1 cellular context compared by ENCODE assay signal in genomic region chr2:196639180-196640030, GRCh38.
TF ChIP-seq lines count a peak whose summit lies in the region.

Gene CCDC150, plus strand, starts transcription at chr2:196639715. Its CDS starts 52 bp downstream, at chr2:196639767.

TF ChIP-seq in HEK293, 187 proteins besides CTCF, POLR2A, EP300 and RAD21 (continued from another document and continues in another):
- TF ChIP-seq PRDM2 (tag by site-specific recombination; IDR thresholded peaks at IDR 0.05; ENCODE audit: borderline replicate concordance) (no peak), GLI2 (tag by site-specific recombination; IDR thresholded peaks at IDR 0.05; ENCODE audit: borderline replicate concordance, low read depth) (no peak), ZNF121 (tag by site-specific recombination; IDR thresholded peaks at IDR 0.05) (0 out of 2 replicates have a peak, but pooled peaks have one; percentile 9), BCL11B (tag by site-specific recombination; IDR thresholded peaks at IDR 0.05; ENCODE audit: low read depth) (no peak), FEZF1 (tag by site-specific recombination; IDR thresholded peaks at IDR 0.05) (no peak), ZNF248 (tag by site-specific recombination; IDR thresholded peaks at IDR 0.05) (no peak), ZNF585B (tag by site-specific recombination; IDR thresholded peaks at IDR 0.05) (no peak), ZNF324 (tag by site-specific recombination; IDR thresholded peaks at IDR 0.05) (no peak; the same call in 1 of the 2 replicates), ZNF555 (tag by site-specific recombination; conservative IDR thresholded peaks at IDR 0.05) (no peak), ZNF639 (tag by site-specific recombination; IDR thresholded peaks at IDR 0.05) (no peak), ZNF843 (tag by site-specific recombination; IDR thresholded peaks at IDR 0.05) (peak; percentile 38; the same call in 1 of the 2 replicates), BCL6B (tag by site-specific recombination; IDR thresholded peaks at IDR 0.05) (no peak), SCRT1 (tag by site-specific recombination; IDR thresholded peaks at IDR 0.05; ENCODE audit: borderline replicate concordance) (no peak), ZIC2 (tag by site-specific recombination; IDR thresholded peaks at IDR 0.05) (peak; percentile 33; the same call in 1 of the 2 replicates), ZNF747 (tag by site-specific recombination; IDR thresholded peaks at IDR 0.05) (no peak), ZNF544 (tag by site-specific recombination; IDR thresholded peaks at IDR 0.05) (no peak), IKZF3 (tag by site-specific recombination; IDR thresholded peaks at IDR 0.05) (no peak; the same call in 1 of the 2 replicates), ZNF202 (tag by site-specific recombination; IDR thresholded peaks at IDR 0.05; ENCODE audit: borderline replicate concordance) (no peak), ZNF140 (tag by site-specific recombination; IDR thresholded peaks at IDR 0.05) (no peak), ZXDB (tag by site-specific recombination; IDR thresholded peaks at IDR 0.05) (peak; percentile 55), ZNF645 (tag by site-specific recombination; IDR thresholded peaks at IDR 0.05) (no peak), ZNF174 (tag by site-specific recombination; IDR thresholded peaks at IDR 0.05) (no peak), ZNF292 (tag by site-specific recombination; IDR thresholded peaks at IDR 0.05; ENCODE audit: borderline replicate concordance, low read depth) (no peak), KLF16 (tag by site-specific recombination; IDR thresholded peaks at IDR 0.05) (no peak), KLF10 (tag by site-specific recombination; IDR thresholded peaks at IDR 0.05) (no peak), ZNF664 (tag by site-specific recombination; IDR thresholded peaks at IDR 0.05) (no peak), ZBTB7A (tag by site-specific recombination; IDR thresholded peaks at IDR 0.05; ENCODE audit: low read depth) (no peak), ZNF670 (tag by site-specific recombination; IDR thresholded peaks at IDR 0.05; ENCODE audit: low read depth) (no peak), KLF1 (tag by site-specific recombination; IDR thresholded peaks at IDR 0.05) (no peak), ZNF366 (tag by site-specific recombination; conservative IDR thresholded peaks at IDR 0.05) (no peak), ZNF692 (tag by site-specific recombination; IDR thresholded peaks at IDR 0.05) (peak; percentile 64), ZNF239 (tag by site-specific recombination; IDR thresholded peaks at IDR 0.05) (no peak)
- TF ChIP-seq, protein P1, sequence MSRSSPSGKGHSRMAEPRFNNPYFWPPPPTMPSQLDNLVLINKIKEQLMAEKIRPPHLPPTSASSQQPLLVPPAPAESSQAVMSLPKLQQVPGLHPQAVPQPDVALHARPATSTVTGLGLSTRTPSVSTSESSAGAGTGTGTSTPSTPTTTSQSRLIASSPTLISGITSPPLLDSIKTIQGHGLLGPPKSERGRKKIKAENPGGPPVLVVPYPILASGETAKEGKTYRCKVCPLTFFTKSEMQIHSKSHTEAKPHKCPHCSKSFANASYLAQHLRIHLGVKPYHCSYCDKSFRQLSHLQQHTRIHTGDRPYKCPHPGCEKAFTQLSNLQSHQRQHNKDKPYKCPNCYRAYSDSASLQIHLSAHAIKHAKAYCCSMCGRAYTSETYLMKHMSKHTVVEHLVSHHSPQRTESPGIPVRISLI (tag by site-specific recombination; IDR thresholded peaks at IDR 0.05) = no peak
- TF ChIP-seq, protein P2, sequence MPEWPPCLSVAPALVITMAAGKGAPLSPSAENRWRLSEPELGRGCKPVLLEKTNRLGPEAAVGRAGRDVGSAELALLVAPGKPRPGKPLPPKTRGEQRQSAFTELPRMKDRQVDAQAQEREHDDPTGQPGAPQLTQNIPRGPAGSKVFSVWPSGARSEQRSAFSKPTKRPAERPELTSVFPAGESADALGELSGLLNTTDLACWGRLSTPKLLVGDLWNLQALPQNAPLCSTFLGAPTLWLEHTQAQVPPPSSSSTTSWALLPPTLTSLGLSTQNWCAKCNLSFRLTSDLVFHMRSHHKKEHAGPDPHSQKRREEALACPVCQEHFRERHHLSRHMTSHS (tag by site-specific recombination; IDR thresholded peaks at IDR 0.05) = no peak
- TF ChIP-seq, protein P3, sequence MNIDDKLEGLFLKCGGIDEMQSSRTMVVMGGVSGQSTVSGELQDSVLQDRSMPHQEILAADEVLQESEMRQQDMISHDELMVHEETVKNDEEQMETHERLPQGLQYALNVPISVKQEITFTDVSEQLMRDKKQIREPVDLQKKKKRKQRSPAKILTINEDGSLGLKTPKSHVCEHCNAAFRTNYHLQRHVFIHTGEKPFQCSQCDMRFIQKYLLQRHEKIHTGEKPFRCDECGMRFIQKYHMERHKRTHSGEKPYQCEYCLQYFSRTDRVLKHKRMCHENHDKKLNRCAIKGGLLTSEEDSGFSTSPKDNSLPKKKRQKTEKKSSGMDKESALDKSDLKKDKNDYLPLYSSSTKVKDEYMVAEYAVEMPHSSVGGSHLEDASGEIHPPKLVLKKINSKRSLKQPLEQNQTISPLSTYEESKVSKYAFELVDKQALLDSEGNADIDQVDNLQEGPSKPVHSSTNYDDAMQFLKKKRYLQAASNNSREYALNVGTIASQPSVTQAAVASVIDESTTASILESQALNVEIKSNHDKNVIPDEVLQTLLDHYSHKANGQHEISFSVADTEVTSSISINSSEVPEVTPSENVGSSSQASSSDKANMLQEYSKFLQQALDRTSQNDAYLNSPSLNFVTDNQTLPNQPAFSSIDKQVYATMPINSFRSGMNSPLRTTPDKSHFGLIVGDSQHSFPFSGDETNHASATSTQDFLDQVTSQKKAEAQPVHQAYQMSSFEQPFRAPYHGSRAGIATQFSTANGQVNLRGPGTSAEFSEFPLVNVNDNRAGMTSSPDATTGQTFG (tag by site-specific recombination; IDR thresholded peaks at IDR 0.05; ENCODE audit: borderline replicate concordance) = no peak
- TF ChIP-seq, protein P4, sequence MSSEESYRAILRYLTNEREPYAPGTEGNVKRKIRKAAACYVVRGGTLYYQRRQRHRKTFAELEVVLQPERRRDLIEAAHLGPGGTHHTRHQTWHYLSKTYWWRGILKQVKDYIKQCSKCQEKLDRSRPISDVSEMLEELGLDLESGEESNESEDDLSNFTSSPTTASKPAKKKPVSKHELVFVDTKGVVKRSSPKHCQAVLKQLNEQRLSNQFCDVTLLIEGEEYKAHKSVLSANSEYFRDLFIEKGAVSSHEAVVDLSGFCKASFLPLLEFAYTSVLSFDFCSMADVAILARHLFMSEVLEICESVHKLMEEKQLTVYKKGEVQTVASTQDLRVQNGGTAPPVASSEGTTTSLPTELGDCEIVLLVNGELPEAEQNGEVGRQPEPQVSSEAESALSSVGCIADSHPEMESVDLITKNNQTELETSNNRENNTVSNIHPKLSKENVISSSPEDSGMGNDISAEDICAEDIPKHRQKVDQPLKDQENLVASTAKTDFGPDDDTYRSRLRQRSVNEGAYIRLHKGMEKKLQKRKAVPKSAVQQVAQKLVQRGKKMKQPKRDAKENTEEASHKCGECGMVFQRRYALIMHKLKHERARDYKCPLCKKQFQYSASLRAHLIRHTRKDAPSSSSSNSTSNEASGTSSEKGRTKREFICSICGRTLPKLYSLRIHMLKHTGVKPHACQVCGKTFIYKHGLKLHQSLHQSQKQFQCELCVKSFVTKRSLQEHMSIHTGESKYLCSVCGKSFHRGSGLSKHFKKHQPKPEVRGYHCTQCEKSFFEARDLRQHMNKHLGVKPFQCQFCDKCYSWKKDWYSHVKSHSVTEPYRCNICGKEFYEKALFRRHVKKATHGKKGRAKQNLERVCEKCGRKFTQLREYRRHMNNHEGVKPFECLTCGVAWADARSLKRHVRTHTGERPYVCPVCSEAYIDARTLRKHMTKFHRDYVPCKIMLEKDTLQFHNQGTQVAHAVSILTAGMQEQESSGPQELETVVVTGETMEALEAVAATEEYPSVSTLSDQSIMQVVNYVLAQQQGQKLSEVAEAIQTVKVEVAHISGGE (tag by site-specific recombination; conservative IDR thresholded peaks at IDR 0.05; ENCODE audit: low read depth) = peak; percentile 84
